Comparison of ENCODE assay signal across 9 cellular contexts in genomic region chr12:124428136-124428791, GRCh38.
A peak's percentile ranks its signal among the peaks of the same experiment; 100 is the strongest.
DNase-seq lines count a peak whose midpoint lies in the region; ATAC-seq, FAIRE-seq and TF ChIP-seq lines count a peak whose summit lies in the region.
"Had no signal": no experiment of that assay in that cellular context is flagged by ENCODE, and none has a peak within 500 bp of the region (broad histone marks: within the 10 kb centered on the region; RNA-seq: fewer than 3 reads in every experiment).

No MANE protein-coding gene starts in this region.

- peaks cover 64% of the 10 kb centered on the region for H3K36me3 ChIP-seq in K562 (ENCODE audit: control insufficient read depth, insufficient read depth, low read length)
- H3K36me3 ChIP-seq in aorta (ENCODE audit: control insufficient read depth in 1 of 2, insufficient read depth in 2 of 2, low read length in 1 of 2), result peaks cover 0 to 3% of the 10 kb centered on the region in 2 donors

- DNase-seq in NCI-H1694 treated with DMSO at 0.1 percent for 48 hours (lab: John Stamatoyannopoulos, UW) (peak; percentile 40), K562 (ENCODE audit: extremely low read depth in 1 of 4, low spot score in 3 of 4) (no peak), left colon (peak; percentile 39 to 66), stromal cell of bone marrow (ENCODE audit: low read depth) (peak; percentile 54), aorta (no peak)
- no peak for DNase-seq in T-helper 2 cell treated with Interferon-gamma antibody and Interleukin-4, amounts not matched to agents 5 μg/mL and 100 μg/mL, for 36 hours (ENCODE audit: low spot score)
- DNase-seq: activated T-cell treated with anti-CD3 and anti-CD28 coated beads, Interleukin-2, amount 50 U/mL, for 48 hours had no signal

- ATAC-seq in K562 (no peak), left colon (no peak), GM19397 (IDR thresholded peaks at IDR 0.05; ENCODE audit: unreplicated experiment) (no peak), aorta (ENCODE audit: low FRiP score) (no peak), HG02763 (IDR thresholded peaks at IDR 0.05; ENCODE audit: unreplicated experiment) (no peak)

- BruUV-seq in K562 (replicated peaks; lab: Mats Ljungman, UMichigan), result no TSS peak

- intact Hi-C loops in K562 (cut with micrococcal nuclease) (no loop called here), left colon (cut with DNase I, micrococcal nuclease) (no loop called here), aorta (cut with DNase I) (no loop called here)

- H3K4me2 ChIP-seq in K562 (ENCODE audit: insufficient read depth, low read length), result no peak overlapping the region

- H2AFZ ChIP-seq in K562 (ENCODE audit: low read depth, low read length), result no peak overlapping the region

- no peaks in the 10 kb centered on the region for H4K20me1 ChIP-seq in K562 (replicated peaks; ENCODE audit: control insufficient read depth, insufficient read depth, low read length)

- H3K9me3 ChIP-seq in K562 (replicated peaks; ENCODE audit: control insufficient read depth, insufficient read depth, low read depth, low read length), result 0 out of 2 replicates have a peak, but pooled peaks cover 2% of the 10 kb centered on the region
- no peaks in the 10 kb centered on the region for H3K9me3 ChIP-seq in aorta (ENCODE audit: control insufficient read depth, low read length)

- no peak for FAIRE-seq in K562 (lab: Jason Lieb, UNC)

- no peaks in the 10 kb centered on the region for H3K9me1 ChIP-seq in K562 (ENCODE audit: control insufficient read depth, insufficient read depth, low read length)

- H3K4me1 ChIP-seq in K562 (replicated peaks in 1 of 2; ENCODE audit: control insufficient read depth in 2 of 2, insufficient read depth in 2 of 2, low read length in 2 of 2) (peaks cover 7 to 42% of the 10 kb centered on the region in 2 experiments), aorta (ENCODE audit: control insufficient read depth in 1 of 2, insufficient read depth in 2 of 2, low read length in 2 of 2) (no peaks in the 10 kb centered on the region)

- CTCF ChIA-PET in K562 (lab: Yijun Ruan, JAX; ENCODE audit: low intra/inter-chr PET ratio), result no interaction called here

- H3K27me3 ChIP-seq in K562 (ENCODE audit: control insufficient read depth in 2 of 2, insufficient read depth in 2 of 2, low read length in 2 of 2), result no peaks in the 10 kb centered on the region
- H3K27me3 ChIP-seq in aorta (ENCODE audit: control insufficient read depth in 1 of 2, insufficient read depth in 2 of 2, low read length in 1 of 2), result no peaks in the 10 kb centered on the region

- in situ Hi-C loops in K562 (cut with MboI), result no loop called here

- peaks cover 6% of the 10 kb centered on the region for H3K9me3 Mint-ChIP-seq in T-helper 2 cell treated with Interferon-gamma antibody and Interleukin-4, amounts not matched to agents 5 μg/mL and 100 μg/mL, for 36 hours

- no peak overlapping the region for H3K4me3 Mint-ChIP-seq in T-helper 2 cell treated with Interferon-gamma antibody and Interleukin-4, amounts not matched to agents 5 μg/mL and 100 μg/mL, for 36 hours

- H3K27me3 Mint-ChIP-seq in T-helper 2 cell treated with Interferon-gamma antibody and Interleukin-4, amounts not matched to agents 5 μg/mL and 100 μg/mL, for 36 hours (ENCODE audit: low read depth), result no peaks in the 10 kb centered on the region

- TF ChIP-seq EP300 in K562 (IDR thresholded peaks at IDR 0.05; ENCODE audit: low read length), result no peak

- TF ChIP-seq RAD21 in K562 (CRISPR knock-in tag; conservative IDR thresholded peaks at IDR 0.05 in 1 of 2, IDR thresholded peaks at IDR 0.05 in 1 of 2), result no peak

- peaks cover 7% of the 10 kb centered on the region; the same call in 2 of the 3 replicates for H3K79me2 ChIP-seq in K562 (ENCODE audit: control insufficient read depth, insufficient read depth, low read length)

- H3K27ac ChIP-seq in K562 (ENCODE audit: extremely low read depth, low read depth, low read length) (no peak overlapping the region), aorta (ENCODE audit: low read depth in 1 of 2, low read length in 2 of 2) (no peak overlapping the region)

- no peak overlapping the region for H3K9ac ChIP-seq in K562 (ENCODE audit: insufficient read depth in 1 of 2, low read depth in 2 of 2, low read length in 2 of 2)

- H3K4me1 Mint-ChIP-seq in T-helper 2 cell treated with Interferon-gamma antibody and Interleukin-4, amounts not matched to agents 5 μg/mL and 100 μg/mL, for 36 hours (ENCODE audit: low read depth), result peaks cover 3% of the 10 kb centered on the region

- POLR2A ChIA-PET in K562 (lab: Yijun Ruan, JAX), result interaction anchor here (0.6 kb wide), 2 partner anchors 464 to 486 kb away, joined by 3 read pairs; partner anchors contain the start of gene UBC

- H3K27ac Mint-ChIP-seq in T-helper 2 cell treated with Interferon-gamma antibody and Interleukin-4, amounts not matched to agents 5 μg/mL and 100 μg/mL, for 36 hours, result no peak overlapping the region

- H3K4me3 ChIP-seq in K562 (no peak overlapping the region), aorta (ENCODE audit: low read length in 2 of 2) (no peak overlapping the region)

- TF ChIP-seq POLR2A in K562 (conservative IDR thresholded peaks at IDR 0.05), result no peak

- peaks cover 34% of the 10 kb centered on the region for H3K36me3 Mint-ChIP-seq in T-helper 2 cell treated with Interferon-gamma antibody and Interleukin-4, amounts not matched to agents 5 μg/mL and 100 μg/mL, for 36 hours (ENCODE audit: low read depth)

- 86% methylated on average over 23 of the region's 23 CpGs for WGBS in K562 (ENCODE audit: insufficient coverage, low coverage, missing lambda C conversion rate)
- WGBS in aorta, 2 donors, result 80% methylated on average over 23 of the region's 23 CpGs

- no peak for TF ChIP-seq CTCF in K562 (IDR thresholded peaks at IDR 0.05 in 2 of 3, conservative IDR thresholded peaks at IDR 0.05 in 1 of 3; ENCODE audit: insufficient read depth in 2 of 3, low read depth in 1 of 3, low read length in 3 of 3)

TF ChIP-seq in K562, 482 proteins besides CTCF, POLR2A, EP300 and RAD21 (continues in another document):
- TF ChIP-seq ZBTB40 (IDR thresholded peaks at IDR 0.05), result no peak
- TF ChIP-seq ZBTB40 (CRISPR knock-in tag; IDR thresholded peaks at IDR 0.05), result no peak
- no peak for TF ChIP-seq IFI16 (CRISPR knock-in tag; IDR thresholded peaks at IDR 0.05)

Comparison
In these comparisons a context has a peak if more than half of its experiments do, and no peak if none do; other contexts are left out.
1. DNase-seq: peak in NCI-H1694 treated with DMSO at 0.1 percent for 48 hours (single experiment), left colon (2 of 2) and stromal cell of bone marrow (single experiment); none in K562 (0 of 4), aorta (0 of 2) and T-helper 2 cell treated with Interferon-gamma antibody and Interleukin-4, amounts not matched to agents 5 μg/mL and 100 μg/mL, for 36 hours (single experiment).